10 cellular contexts compared by ENCODE assay signal in genomic region chr7:139995034-139995915, GRCh38.
DNase-seq lines count a peak whose midpoint lies in the region; ATAC-seq, FAIRE-seq and TF ChIP-seq lines count a peak whose summit lies in the region.
"Had no signal": no experiment of that assay in that cellular context is flagged by ENCODE, and none has a peak within 500 bp of the region (broad histone marks: within the 10 kb centered on the region; RNA-seq: fewer than 3 reads in every experiment).

No MANE protein-coding gene starts in this region.

- no peaks in the 10 kb centered on the region for H3K79me2 ChIP-seq in astrocyte (ENCODE audit: insufficient read depth, low read length)

- H3K27me3 ChIP-seq in astrocyte (ENCODE audit: insufficient read depth, low read length) (no peaks in the 10 kb centered on the region), left ventricle myocardium inferior (ENCODE audit: low read depth) (no peaks in the 10 kb centered on the region)

- no peak overlapping the region for H3K27ac ChIP-seq in astrocyte (ENCODE audit: low read depth, low read length)
- no peak overlapping the region for H3K27ac ChIP-seq in left ventricle myocardium inferior (replicated peaks)

- H3K36me3 ChIP-seq in astrocyte (ENCODE audit: insufficient read depth, low read length) (no peaks in the 10 kb centered on the region), left ventricle myocardium inferior (no peaks in the 10 kb centered on the region)

- intact Hi-C loops in left ventricle myocardium inferior (cut with micrococcal nuclease) (no loop called here), sciatic nerve (cut with DNase I) (loop anchor here (10.0 kb wide), 1 partner anchor 490 kb away; no protein-coding TSS in a partner anchor)

- H3K9ac ChIP-seq in astrocyte (ENCODE audit: low read length): no peak overlapping the region

- no peak overlapping the region for H3K4me3 Mint-ChIP-seq in astrocyte (ENCODE audit: unreplicated experiment)
- H3K4me3 Mint-ChIP-seq: activated naive CD4-positive, alpha-beta T cell treated with anti-CD3 and anti-CD28 coated beads, Interleukin-2, amount 10 ng/mL, durations not matched to agents 7 days and 5 days had no signal

- H4K20me1 ChIP-seq in astrocyte (ENCODE audit: insufficient read depth, low read length): no peaks in the 10 kb centered on the region

- no peaks in the 10 kb centered on the region for H3K36me3 Mint-ChIP-seq in astrocyte (ENCODE audit: low read depth, unreplicated experiment)
- H3K36me3 Mint-ChIP-seq: activated naive CD4-positive, alpha-beta T cell treated with anti-CD3 and anti-CD28 coated beads, Interleukin-2, amount 10 ng/mL, durations not matched to agents 7 days and 5 days had no signal

- H3K4me1 Mint-ChIP-seq in astrocyte (ENCODE audit: low read depth, unreplicated experiment): no peaks in the 10 kb centered on the region
- H3K4me1 Mint-ChIP-seq: activated naive CD4-positive, alpha-beta T cell treated with anti-CD3 and anti-CD28 coated beads, Interleukin-2, amount 10 ng/mL, durations not matched to agents 7 days and 5 days had no signal

- H3K9me3 Mint-ChIP-seq in astrocyte (ENCODE audit: unreplicated experiment): no peaks in the 10 kb centered on the region
- H3K9me3 Mint-ChIP-seq: activated naive CD4-positive, alpha-beta T cell treated with anti-CD3 and anti-CD28 coated beads, Interleukin-2, amount 10 ng/mL, durations not matched to agents 7 days and 5 days had no signal

- H3K4me3 ChIP-seq in astrocyte (ENCODE audit: insufficient read depth, low read depth, low read length) (no peak overlapping the region), left ventricle myocardium inferior (no peak overlapping the region)

- peaks cover 14% of the 10 kb centered on the region for H3K27me3 Mint-ChIP-seq in astrocyte (ENCODE audit: low read depth, unreplicated experiment)
- H3K27me3 Mint-ChIP-seq: activated naive CD4-positive, alpha-beta T cell treated with anti-CD3 and anti-CD28 coated beads, Interleukin-2, amount 10 ng/mL, durations not matched to agents 7 days and 5 days had no signal

- no peak for FAIRE-seq in astrocyte (lab: Jason Lieb, UNC)

- TF ChIP-seq CTCF in astrocyte (IDR thresholded peaks at IDR 0.05; ENCODE audit: insufficient read depth, low read depth, low read length) (no peak), left ventricle myocardium inferior (IDR thresholded peaks at IDR 0.05; ENCODE audit: borderline replicate concordance) (no peak)

- ATAC-seq in sciatic nerve: peak; percentile 22
- no peak for ATAC-seq in GM18909 (IDR thresholded peaks at IDR 0.05; ENCODE audit: poor library complexity, unreplicated experiment)
- ATAC-seq: activated CD4-positive, CD25-positive, alpha-beta regulatory T cell treated with anti-CD3 and anti-CD28 coated beads, Interleukin-2, amount 50 U/mL, for 24 hours had no signal

- H3K4me2 ChIP-seq in astrocyte (ENCODE audit: low read length): no peak overlapping the region

- DNase-seq in HCEC 1CT (peak; percentile 40), astrocyte (ENCODE audit: low read depth) (peak; percentile 6), left ventricle myocardium inferior (peak; percentile 42), sciatic nerve (ENCODE audit: low spot score) (no peak), KBM-7 (no peak), NCI-H1436 (lab: John Stamatoyannopoulos, UW) (no peak)
- no peak for DNase-seq in activated effector memory CD4-positive, alpha-beta T cell treated with anti-CD3 and anti-CD28 coated beads, Interleukin-2, amount 50 U/mL, for 16 hours
- DNase-seq: activated naive CD4-positive, alpha-beta T cell treated with anti-CD3 and anti-CD28 coated beads, Interleukin-2, amount 10 ng/mL, durations not matched to agents 7 days and 5 days had no signal

- H2AFZ ChIP-seq in astrocyte (ENCODE audit: low read depth, low read length): peak overlapping the region; percentile 11

- H3K9me3 ChIP-seq in astrocyte (ENCODE audit: insufficient read depth, low read depth, low read length): no peaks in the 10 kb centered on the region
- H3K9me3 ChIP-seq in left ventricle myocardium inferior (replicated peaks): no peaks in the 10 kb centered on the region

- in situ Hi-C loops in KBM-7 (cut with MboI; ENCODE audit: low pct_unique_long_range_greater_than_20kb, low sequenced_read_pairs): no loop called here

- H3K27ac Mint-ChIP-seq in astrocyte (ENCODE audit: unreplicated experiment): no peak overlapping the region
- H3K27ac Mint-ChIP-seq: activated naive CD4-positive, alpha-beta T cell treated with anti-CD3 and anti-CD28 coated beads, Interleukin-2, amount 10 ng/mL, durations not matched to agents 7 days and 5 days had no signal

- H3K4me1 ChIP-seq in astrocyte (ENCODE audit: insufficient read depth, low read length) (no peaks in the 10 kb centered on the region), left ventricle myocardium inferior (peaks cover 9% of the 10 kb centered on the region)

Comparison
In these comparisons a context has a peak if more than half of its experiments do, and no peak if none do; other contexts are left out.
1. DNase-seq: peak in HCEC 1CT (single experiment), astrocyte (single experiment) and left ventricle myocardium inferior (single experiment); none in sciatic nerve (single experiment), activated effector memory CD4-positive, alpha-beta T cell treated with anti-CD3 and anti-CD28 coated beads, Interleukin-2, amount 50 U/mL, for 16 hours (single experiment), KBM-7 (single experiment) and NCI-H1436 (single experiment).